15 cellular contexts compared by ENCODE assay signal in genomic region chr16:88058817-88059216, GRCh38.
DNase-seq lines count a peak whose midpoint lies in the region; ATAC-seq and TF ChIP-seq lines count a peak whose summit lies in the region.
"Had no signal": no experiment of that assay in that cellular context is flagged by ENCODE, and none has a peak within 500 bp of the region (broad histone marks: within the 10 kb centered on the region; RNA-seq: fewer than 3 reads in every experiment).

No MANE protein-coding gene starts in this region.

- H4K20me1 ChIP-seq in Karpas-422 (ENCODE audit: insufficient read depth, low read depth, low read length) = peaks cover 4% of the 10 kb centered on the region; the same call in 1 of the 2 replicates

- WGBS in neuronal stem cell (ENCODE audit: extremely low coverage in 2 of 2, insufficient read length in 2 of 2, insufficient replicate concordance in 1 of 2), 2 donors = no CpG with 5 or more reads among the region's 12 CpGs

- H3K79me2 ChIP-seq in Karpas-422 (ENCODE audit: low read length) = no peaks in the 10 kb centered on the region

- TF ChIP-seq CTCF in natural killer cell (IDR thresholded peaks at IDR 0.05) (no peak), fibroblast of villous mesenchyme (IDR thresholded peaks at IDR 0.05; ENCODE audit: insufficient read depth, low read depth, low read length) (no peak)

- H3K23ac ChIP-seq in neuronal stem cell (ENCODE audit: low read depth, low read length, poor library complexity) = peak overlapping the region; percentile 31

- H3K9me2 ChIP-seq in Karpas-422 (replicated peaks; ENCODE audit: insufficient read depth, low read length) = no peaks in the 10 kb centered on the region

- no peaks in the 10 kb centered on the region for H3K9me3 ChIP-seq in neuronal stem cell (replicated peaks in 1 of 2; ENCODE audit: control insufficient read depth in 2 of 2, insufficient read depth in 1 of 2, low read depth in 1 of 2, low read length in 2 of 2)
- H3K9me3 ChIP-seq in Karpas-422 (ENCODE audit: low read length) = no peaks in the 10 kb centered on the region
- H3K9me3 ChIP-seq: A549, Caco-2 had no signal

- no peak overlapping the region for H3K18ac ChIP-seq in neuronal stem cell (ENCODE audit: low read length)

- intact Hi-C loops in natural killer cell (cut with micrococcal nuclease) = no loop called here

- peak overlapping the region; percentile 26 for H2BK12ac ChIP-seq in neuronal stem cell (ENCODE audit: low read length)

- H4K91ac ChIP-seq in neuronal stem cell (ENCODE audit: low read depth, low read length, poor library complexity) = no peak overlapping the region

- H3K4me1 ChIP-seq in neuronal stem cell (ENCODE audit: control insufficient read depth in 2 of 2, insufficient read depth in 1 of 2, low read depth in 1 of 2, low read length in 2 of 2) = peaks cover 2 to 17% of the 10 kb centered on the region in 2 donors
- H3K4me1 ChIP-seq in Karpas-422 (ENCODE audit: low read length) = no peaks in the 10 kb centered on the region
- H3K4me1 ChIP-seq: A549, Caco-2 had no signal

- no peak overlapping the region for H3K14ac ChIP-seq in neuronal stem cell (ENCODE audit: low read length)

- ATAC-seq in natural killer cell treated with Interleukin-12 subunit alpha and Interleukin-12 subunit beta and Interleukin-15 and Interleukin-18, amount 100 ng/mL, for 72 hours = no peak
- no peak for ATAC-seq in natural killer cell
- ATAC-seq: A549, HCT116 had no signal

- H3K9ac ChIP-seq in neuronal stem cell (ENCODE audit: low read depth, low read length, poor library complexity) (no peak overlapping the region), Karpas-422 (ENCODE audit: low read length) (no peak overlapping the region)
- H3K9ac ChIP-seq: GM23248 had no signal

- H3K4me3 ChIP-seq in fibroblast of villous mesenchyme (ENCODE audit: low read depth, low read length) (no peak overlapping the region), neuronal stem cell (ENCODE audit: low read length in 2 of 2) (no peak overlapping the region), Karpas-422 (ENCODE audit: low read length) (no peak overlapping the region)
- H3K4me3 ChIP-seq: A549, GM23248 had no signal

- H3K27ac ChIP-seq in neuronal stem cell (replicated peaks; ENCODE audit: low read length) (no peak overlapping the region), Karpas-422 (ENCODE audit: low read length) (no peak overlapping the region)
- H3K27ac ChIP-seq: A549, C4-2B, GM23248 had no signal

- H3K4ac ChIP-seq in neuronal stem cell (ENCODE audit: low read length) = no peak overlapping the region

- no peak overlapping the region for H2AK5ac ChIP-seq in neuronal stem cell (ENCODE audit: low read depth, low read length)

- H2BK15ac ChIP-seq in neuronal stem cell (ENCODE audit: low read length) = no peak overlapping the region

- H2AFZ ChIP-seq in neuronal stem cell (ENCODE audit: low read length) = no peak overlapping the region
- no peak overlapping the region for H2AFZ ChIP-seq in Karpas-422 (ENCODE audit: low read length)
- H2AFZ ChIP-seq: GM23248 had no signal

- no peaks in the 10 kb centered on the region for H3K36me3 Mint-ChIP-seq in natural killer cell treated with Interleukin-12 subunit alpha and Interleukin-12 subunit beta and Interleukin-15 and Interleukin-18, amount 100 ng/mL, for 72 hours
- no peaks in the 10 kb centered on the region for H3K36me3 Mint-ChIP-seq in natural killer cell

- no peak overlapping the region for H3K27ac Mint-ChIP-seq in natural killer cell treated with Interleukin-12 subunit alpha and Interleukin-12 subunit beta and Interleukin-15 and Interleukin-18, amount 100 ng/mL, for 72 hours
- no peak overlapping the region for H3K27ac Mint-ChIP-seq in natural killer cell
- H3K27ac Mint-ChIP-seq: CD4-positive, alpha-beta T cell had no signal

- H3K4me2 ChIP-seq in neuronal stem cell (ENCODE audit: insufficient read depth, low read length, poor library complexity, severe bottlenecking) (no peak overlapping the region), Karpas-422 (ENCODE audit: low read depth, low read length, poor library complexity, severe bottlenecking) (no peak overlapping the region)
- H3K4me2 ChIP-seq: A549 had no signal

- peak overlapping the region; percentile 48 for H2BK120ac ChIP-seq in neuronal stem cell (ENCODE audit: low read depth, low read length)

- no peak overlapping the region for H2BK5ac ChIP-seq in neuronal stem cell (ENCODE audit: low read length)

- no peak overlapping the region for H4K8ac ChIP-seq in neuronal stem cell (ENCODE audit: low read depth, low read length)

- no peak overlapping the region for H3K4me3 Mint-ChIP-seq in natural killer cell treated with Interleukin-12 subunit alpha and Interleukin-12 subunit beta and Interleukin-15 and Interleukin-18, amount 100 ng/mL, for 72 hours
- no peak overlapping the region for H3K4me3 Mint-ChIP-seq in natural killer cell
- H3K4me3 Mint-ChIP-seq: CD4-positive, alpha-beta T cell had no signal

- no peaks in the 10 kb centered on the region for H3K27me3 ChIP-seq in neuronal stem cell (ENCODE audit: control insufficient read depth in 3 of 3, insufficient read depth in 3 of 3, low read depth in 1 of 3, low read length in 3 of 3)
- H3K27me3 ChIP-seq in Karpas-422 (ENCODE audit: low read length) = no peaks in the 10 kb centered on the region

- H3K27me3 Mint-ChIP-seq in natural killer cell treated with Interleukin-12 subunit alpha and Interleukin-12 subunit beta and Interleukin-15 and Interleukin-18, amount 100 ng/mL, for 72 hours = no peaks in the 10 kb centered on the region
- H3K27me3 Mint-ChIP-seq in natural killer cell (ENCODE audit: low read depth in 2 of 2) = no peaks in the 10 kb centered on the region
- H3K27me3 Mint-ChIP-seq: CD4-positive, alpha-beta T cell had no signal

- no peaks in the 10 kb centered on the region for H3K9me3 Mint-ChIP-seq in natural killer cell treated with Interleukin-12 subunit alpha and Interleukin-12 subunit beta and Interleukin-15 and Interleukin-18, amount 100 ng/mL, for 72 hours
- H3K9me3 Mint-ChIP-seq in natural killer cell = no peaks in the 10 kb centered on the region
- H3K9me3 Mint-ChIP-seq: CD4-positive, alpha-beta T cell had no signal

- H3K36me3 ChIP-seq in neuronal stem cell (replicated peaks in 1 of 2; ENCODE audit: control insufficient read depth in 2 of 2, insufficient read depth in 2 of 2, low read length in 2 of 2) = peaks cover 4 to 6% of the 10 kb centered on the region in 2 donors
- H3K36me3 ChIP-seq in Karpas-422 (ENCODE audit: insufficient read depth, low read length) = no peaks in the 10 kb centered on the region

- peaks cover 4% of the 10 kb centered on the region for H3K79me1 ChIP-seq in neuronal stem cell (ENCODE audit: low read depth, low read length)

- no peaks in the 10 kb centered on the region for H3K4me1 Mint-ChIP-seq in natural killer cell treated with Interleukin-12 subunit alpha and Interleukin-12 subunit beta and Interleukin-15 and Interleukin-18, amount 100 ng/mL, for 72 hours (ENCODE audit: low read depth in 2 of 2)
- H3K4me1 Mint-ChIP-seq in natural killer cell = peaks cover 0 to 3% of the 10 kb centered on the region in 2 donors

- DNase-seq in natural killer cell treated with Interleukin-12 subunit alpha and Interleukin-12 subunit beta and Interleukin-15 and Interleukin-18, amount 100 ng/mL, for 72 hours (ENCODE audit: low spot score) = peak; percentile 26
- DNase-seq in natural killer cell (no peak), fibroblast of villous mesenchyme (ENCODE audit: low read depth) (peak; percentile 5), neuronal stem cell (ENCODE audit: low spot score) (no peak), H4 (ENCODE audit: low spot score) (no peak), 8988T (no peak), Karpas-422 (no peak)
- DNase-seq: AML-193; CD4-positive, alpha-beta T cell; GM23248; H7 had no signal

Comparison
In these comparisons a context has a peak if more than half of its experiments do, and no peak if none do; other contexts are left out.
1. DNase-seq: peak in natural killer cell treated with Interleukin-12 subunit alpha and Interleukin-12 subunit beta and Interleukin-15 and Interleukin-18, amount 100 ng/mL, for 72 hours (single experiment) and fibroblast of villous mesenchyme (single experiment); none in natural killer cell (single experiment), neuronal stem cell (single experiment), H4 (single experiment), 8988T (single experiment) and Karpas-422 (single experiment).